Comparison of ENCODE assay signal across 18 cellular contexts in genomic region chr10:77940225-77940624, GRCh38. TPM values are rescaled to one million over a fixed set of nuclear protein-coding genes. Genes with fewer than 3 reads are reported as not detected.
DNase-seq lines count a peak whose midpoint lies in the region; ATAC-seq and TF ChIP-seq lines count a peak whose summit lies in the region.
"Had no signal": no experiment of that assay in that cellular context is flagged by ENCODE, and none has a peak within 500 bp of the region (broad histone marks: within the 10 kb centered on the region; RNA-seq: fewer than 3 reads in every experiment).

No MANE protein-coding gene starts in this region.

- TF ChIP-seq EP300 in esophagus muscularis mucosa (IDR thresholded peaks at IDR 0.05) = no peak

- no peak for ATAC-seq in PC-3

- H3K27ac ChIP-seq in breast epithelium (peak overlapping the region in 1 of 2 donors; percentile 11), esophagus muscularis mucosa (replicated peaks in 1 of 4) (peak overlapping the region in 3 of 4 donors; percentile 2 to 20 (median 6)), osteoblast (ENCODE audit: low read depth, low read length) (no peak overlapping the region), PC-3 (ENCODE audit: low read length) (no peak overlapping the region), neuronal stem cell (replicated peaks; ENCODE audit: low read length) (no peak overlapping the region)
- H3K27ac ChIP-seq: 22Rv1, PC-9, SK-N-MC had no signal

- H3F3A ChIP-seq in PC-3 (ENCODE audit: low read length, unreplicated experiment) = peaks cover 8% of the 10 kb centered on the region

- no peak overlapping the region for H3K14ac ChIP-seq in neuronal stem cell (ENCODE audit: low read length)

- CTCF ChIA-PET in MCF 10A (lab: Yijun Ruan, JAX) = interaction anchor here (1.0 kb wide), 1 partner anchor 33 kb away, joined by 3 read pairs; no protein-coding TSS in a partner anchor
- CTCF ChIA-PET in PC-3 (lab: Charles Lee) = no interaction called here

- H2AFZ ChIP-seq in osteoblast (ENCODE audit: low read length) (peak overlapping the region; percentile 69), PC-3 (ENCODE audit: low read length) (no peak overlapping the region), neuronal stem cell (ENCODE audit: low read length) (no peak overlapping the region)
- H2AFZ ChIP-seq: PC-9 had no signal

- no peaks in the 10 kb centered on the region for H3K9me3 Mint-ChIP-seq in MCF 10A (ENCODE audit: unreplicated experiment)
- H3K9me3 Mint-ChIP-seq: CD4-positive, alpha-beta memory T cell; HFFc6 had no signal

- H3K4me1 ChIP-seq in breast epithelium = no peaks in the 10 kb centered on the region
- H3K4me1 ChIP-seq in esophagus muscularis mucosa = peaks cover 14 to 40% (median 35%) of the 10 kb centered on the region in 4 donors
- peaks cover 23% of the 10 kb centered on the region for H3K4me1 ChIP-seq in osteoblast (ENCODE audit: insufficient read depth, low read length)
- peaks cover 26% of the 10 kb centered on the region for H3K4me1 ChIP-seq in PC-3 (ENCODE audit: insufficient read depth, low read length)
- H3K4me1 ChIP-seq in neuronal stem cell (ENCODE audit: control insufficient read depth in 2 of 2, insufficient read depth in 1 of 2, low read depth in 1 of 2, low read length in 2 of 2) = peaks cover 3 to 5% of the 10 kb centered on the region in 2 donors

- peak overlapping the region; percentile 77 for H3K27ac Mint-ChIP-seq in MCF 10A (ENCODE audit: low read depth, unreplicated experiment)
- H3K27ac Mint-ChIP-seq: CD4-positive, alpha-beta memory T cell; HFFc6 had no signal

- H3K23ac ChIP-seq in neuronal stem cell (ENCODE audit: low read depth, low read length, poor library complexity) = no peak overlapping the region

- DNase-seq in MCF 10A (ENCODE audit: unreplicated experiment) (no peak), breast epithelium (ENCODE audit: low spot score in 2 of 2) (no peak), esophagus muscularis mucosa (ENCODE audit: extremely low spot score) (no peak), osteoblast (ENCODE audit: insufficient read length, low spot score, missing footprints) (no peak), PC-3 (no peak), GDM1 (lab: John Stamatoyannopoulos, UW) (no peak), NCI-H526 (lab: John Stamatoyannopoulos, UW) (no peak), neuronal stem cell (ENCODE audit: low spot score) (no peak)
- DNase-seq: Calu3; CD4-positive, alpha-beta memory T cell; DMS53; HFFc6; MV-4-11; NCI-H187 treated with DMSO at 0.1 percent for 48 hours; NK-92 treated with Interleukin-12 subunit alpha and Interleukin-12 subunit beta, amount 100 ng/mL, for 24 hours had no signal

- H3K9ac ChIP-seq in PC-3 (ENCODE audit: low read length) (no peak overlapping the region), neuronal stem cell (ENCODE audit: low read depth, low read length, poor library complexity) (no peak overlapping the region)

- H3K27me3 Mint-ChIP-seq in MCF 10A (ENCODE audit: insufficient read depth, unreplicated experiment) = no peaks in the 10 kb centered on the region

- H3K4ac ChIP-seq in neuronal stem cell (ENCODE audit: low read length) = no peak overlapping the region

- H3K79me2 ChIP-seq in osteoblast (ENCODE audit: insufficient read depth, low read length) (no peaks in the 10 kb centered on the region), PC-3 (ENCODE audit: low read length) (no peaks in the 10 kb centered on the region)

- TF ChIP-seq POLR2A in breast epithelium (IDR thresholded peaks at IDR 0.05) (no peak), esophagus muscularis mucosa (IDR thresholded peaks at IDR 0.05; ENCODE audit: low read depth) (no peak)

- H3K4me2 ChIP-seq in osteoblast (ENCODE audit: insufficient read depth, low read length) = no peak overlapping the region
- no peak overlapping the region for H3K4me2 ChIP-seq in PC-3 (ENCODE audit: low read length)
- H3K4me2 ChIP-seq in neuronal stem cell (ENCODE audit: insufficient read depth, low read length, poor library complexity, severe bottlenecking) = no peak overlapping the region

- no peaks in the 10 kb centered on the region for H3K36me3 ChIP-seq in breast epithelium
- H3K36me3 ChIP-seq in esophagus muscularis mucosa = no peaks in the 10 kb centered on the region
- H3K36me3 ChIP-seq in osteoblast (ENCODE audit: insufficient read depth, low read length) = no peaks in the 10 kb centered on the region
- no peaks in the 10 kb centered on the region for H3K36me3 ChIP-seq in PC-3 (ENCODE audit: low read depth, low read length)
- no peaks in the 10 kb centered on the region for H3K36me3 ChIP-seq in neuronal stem cell (replicated peaks in 1 of 2; ENCODE audit: control insufficient read depth in 2 of 2, insufficient read depth in 2 of 2, low read length in 2 of 2)

- no peak overlapping the region for H3K4me3 Mint-ChIP-seq in MCF 10A (ENCODE audit: unreplicated experiment)
- H3K4me3 Mint-ChIP-seq: CD4-positive, alpha-beta memory T cell; HFFc6 had no signal

- 93% methylated on average over 2 of the region's 2 CpGs for WGBS in esophagus muscularis mucosa
- no CpG with 5 or more reads among the region's 2 CpGs for WGBS in neuronal stem cell (ENCODE audit: extremely low coverage in 2 of 2, insufficient read length in 2 of 2, insufficient replicate concordance in 1 of 2), 2 donors

- H4K91ac ChIP-seq in neuronal stem cell (ENCODE audit: low read depth, low read length, poor library complexity) = no peak overlapping the region

- no peak overlapping the region for H2BK12ac ChIP-seq in neuronal stem cell (ENCODE audit: low read length)

- H3K79me1 ChIP-seq in neuronal stem cell (ENCODE audit: low read depth, low read length) = no peaks in the 10 kb centered on the region

- BruUV-seq in MCF 10A (replicated peaks; lab: Mats Ljungman, UMichigan) (no TSS peak), PC-3 (replicated peaks; lab: Mats Ljungman, UMichigan) (no TSS peak)

- H3K36me3 Mint-ChIP-seq in MCF 10A (ENCODE audit: insufficient read depth, unreplicated experiment) = peaks cover 4% of the 10 kb centered on the region
- H3K36me3 Mint-ChIP-seq: CD4-positive, alpha-beta memory T cell had no signal

- H3K9me3 ChIP-seq in breast epithelium (no peaks in the 10 kb centered on the region), esophagus muscularis mucosa (no peaks in the 10 kb centered on the region), osteoblast (ENCODE audit: low read depth, low read length) (no peaks in the 10 kb centered on the region), PC-3 (ENCODE audit: low read length) (no peaks in the 10 kb centered on the region), neuronal stem cell (replicated peaks in 1 of 2; ENCODE audit: control insufficient read depth in 2 of 2, insufficient read depth in 1 of 2, low read depth in 1 of 2, low read length in 2 of 2) (peaks cover 0 to 2% of the 10 kb centered on the region in 2 donors)

- POLR2A ChIA-PET in MCF 10A (lab: Yijun Ruan, JAX) = interaction anchor here (1.2 to 2.9 kb wide), 5 partner anchors 11 to 70 kb away, joined by 4 to 14 read pairs (median 5); partner anchors contain the start of gene DLG5
- POLR2A ChIA-PET in PC-3 (lab: Charles Lee; ENCODE audit: unreplicated experiment) = no interaction called here

- H4K8ac ChIP-seq in neuronal stem cell (ENCODE audit: low read depth, low read length) = no peak overlapping the region

- H3K18ac ChIP-seq in neuronal stem cell (ENCODE audit: low read length) = no peak overlapping the region

- H4K20me1 ChIP-seq in osteoblast (ENCODE audit: insufficient read depth, low read length) (no peaks in the 10 kb centered on the region), PC-3 (ENCODE audit: low read length) (no peaks in the 10 kb centered on the region)

- H3K4me1 Mint-ChIP-seq in MCF 10A (ENCODE audit: insufficient read depth, unreplicated experiment) = peaks cover 31% of the 10 kb centered on the region
- H3K4me1 Mint-ChIP-seq: CD4-positive, alpha-beta memory T cell had no signal

- no peak overlapping the region for H2BK120ac ChIP-seq in neuronal stem cell (ENCODE audit: low read depth, low read length)

- H3K27me3 ChIP-seq in breast epithelium = no peaks in the 10 kb centered on the region
- H3K27me3 ChIP-seq in esophagus muscularis mucosa = no peaks in the 10 kb centered on the region
- H3K27me3 ChIP-seq in osteoblast (ENCODE audit: insufficient read depth, low read length) = no peaks in the 10 kb centered on the region
- no peaks in the 10 kb centered on the region for H3K27me3 ChIP-seq in PC-3 (ENCODE audit: low read length)
- H3K27me3 ChIP-seq in neuronal stem cell (ENCODE audit: control insufficient read depth in 3 of 3, insufficient read depth in 3 of 3, low read depth in 1 of 3, low read length in 3 of 3) = no peaks in the 10 kb centered on the region

- TF ChIP-seq CTCF in MCF 10A (IDR thresholded peaks at IDR 0.05; ENCODE audit: unreplicated experiment) (no peak), breast epithelium (IDR thresholded peaks at IDR 0.05) (no peak), esophagus muscularis mucosa (IDR thresholded peaks at IDR 0.05) (no peak), osteoblast (IDR thresholded peaks at IDR 0.05; ENCODE audit: extremely low read depth, low read depth, low read length) (no peak), PC-3 (conservative IDR thresholded peaks at IDR 0.05; ENCODE audit: low read depth, low read length) (no peak)

- no peak overlapping the region for H2BK5ac ChIP-seq in neuronal stem cell (ENCODE audit: low read length)

- H3K4me3 ChIP-seq in breast epithelium (no peak overlapping the region), esophagus muscularis mucosa (no peak overlapping the region), osteoblast (ENCODE audit: insufficient read depth, low read length) (no peak overlapping the region), PC-3 (ENCODE audit: low read length) (no peak overlapping the region), neuronal stem cell (ENCODE audit: low read length in 2 of 2) (no peak overlapping the region)
- H3K4me3 ChIP-seq: PC-9, SK-N-MC had no signal

- H2AK5ac ChIP-seq in neuronal stem cell (ENCODE audit: low read depth, low read length) = no peak overlapping the region

- H2BK15ac ChIP-seq in neuronal stem cell (ENCODE audit: low read length) = no peak overlapping the region

- intact Hi-C loops in MCF 10A (cut with micrococcal nuclease) (no loop called here), breast epithelium (cut with DNase I; ENCODE audit: low total_unique reads) (no loop called here), esophagus muscularis mucosa (cut with DNase I) (no loop called here), PC-3 (cut with micrococcal nuclease) (no loop called here)

- H3K9me2 ChIP-seq in PC-3 (replicated peaks; ENCODE audit: low read length) = no peaks in the 10 kb centered on the region

RNA-seq across cellular contexts. Expression of gene DLG5, which starts 13.7 kb away (rescaled TPM):
- 126 and 127 TPM in 2 replicates for total RNA-seq in MCF 10A (2022)
- 100 to 1,000 TPM in 2 of 3 donors, 10 to 100 TPM in 1; 43.0 to 192 (median 138) TPM for total RNA-seq in breast epithelium
- total RNA-seq in esophagus muscularis mucosa = 100 to 1,000 TPM in 1 of 4 donors, 10 to 100 TPM in 3; 55.7 to 120 (median 76.6) TPM
- 51.4 and 51.6 TPM in 2 replicates for total RNA-seq in osteoblast
- total RNA-seq in PC-3 (2014; rRNA removed) = 118 and 158 TPM in 2 replicates
- 35.6 TPM for polyA plus RNA-seq in neuronal stem cell (2013, experiment 1 of 2)
- polyA plus RNA-seq in neuronal stem cell (2013, experiment 2 of 2) = 35.2 TPM

Comparison
In these comparisons a context has a peak if more than half of its experiments do, and no peak if none do; other contexts are left out.
1. H3K27ac ChIP-seq: peak in esophagus muscularis mucosa (3 of 4); none in osteoblast (single experiment), PC-3 (single experiment) and neuronal stem cell (single experiment).